In genomic region chr1:212214377-212214776, GRCh38 we compare ENCODE assay signal across 25 cellular contexts.
DNase-seq lines count a peak whose midpoint lies in the region; ATAC-seq and TF ChIP-seq lines count a peak whose summit lies in the region.
"Had no signal": no experiment of that assay in that cellular context is flagged by ENCODE, and none has a peak within 500 bp of the region (broad histone marks: within the 10 kb centered on the region; RNA-seq: fewer than 3 reads in every experiment).

No MANE protein-coding gene starts in this region.

- no peak overlapping the region for H4K8ac ChIP-seq in neuronal stem cell (ENCODE audit: low read depth, low read length)

- H3K4me3 Mint-ChIP-seq in Caco-2 (ENCODE audit: unreplicated experiment) (peak overlapping the region; percentile 2), GM23338 (no peak overlapping the region), endodermal cell (peak overlapping the region; percentile 1)
- H3K4me3 Mint-ChIP-seq: CD4-positive, alpha-beta T cell had no signal

- H3K4me2 ChIP-seq in GM23338 (no peak overlapping the region), neuronal stem cell (ENCODE audit: insufficient read depth, low read length, poor library complexity, severe bottlenecking) (no peak overlapping the region)
- H3K4me2 ChIP-seq: BLaER1 treated with 17β-estradiol and CSF1 and Interleukin-3, amounts not matched to agents 10 nM and 100 nM had no signal

- H2BK5ac ChIP-seq in neuronal stem cell (ENCODE audit: low read length) = no peak overlapping the region

- TF ChIP-seq CTCF in Caco-2 (IDR thresholded peaks at IDR 0.05; ENCODE audit: insufficient read depth in 1 of 2, low read depth in 1 of 2, low read length in 1 of 2, severe bottlenecking in 1 of 2, unreplicated experiment in 1 of 2) (no peak), GM23338 (conservative IDR thresholded peaks at IDR 0.05; ENCODE audit: low read depth in 2 of 2) (no peak), endodermal cell (conservative IDR thresholded peaks at IDR 0.05) (no peak)

- no peaks in the 10 kb centered on the region for H3K36me3 ChIP-seq in Caco-2 (ENCODE audit: control insufficient read depth, insufficient read depth, low read length)
- no peaks in the 10 kb centered on the region for H3K36me3 ChIP-seq in GM23338 (ENCODE audit: insufficient read depth)
- no peaks in the 10 kb centered on the region for H3K36me3 ChIP-seq in endodermal cell (ENCODE audit: control insufficient read depth, insufficient read depth, low read length)
- no peaks in the 10 kb centered on the region for H3K36me3 ChIP-seq in mucosa of rectum (ENCODE audit: control insufficient read depth in 2 of 2, insufficient read depth in 2 of 2, low read length in 2 of 2)
- H3K36me3 ChIP-seq in neuronal stem cell (replicated peaks in 1 of 2; ENCODE audit: control insufficient read depth in 2 of 2, insufficient read depth in 2 of 2, low read length in 2 of 2) = no peaks in the 10 kb centered on the region
- H3K36me3 ChIP-seq: BLaER1 treated with 17β-estradiol and CSF1 and Interleukin-3, amounts not matched to agents 10 nM and 100 nM had no signal

- no peak overlapping the region for H3K23ac ChIP-seq in neuronal stem cell (ENCODE audit: low read depth, low read length, poor library complexity)

- H3K9me3 Mint-ChIP-seq in Caco-2 (ENCODE audit: unreplicated experiment) (no peaks in the 10 kb centered on the region), GM23338 (no peaks in the 10 kb centered on the region), endodermal cell (peaks cover 2% of the 10 kb centered on the region)
- H3K9me3 Mint-ChIP-seq: CD4-positive, alpha-beta T cell had no signal

- H2AK5ac ChIP-seq in neuronal stem cell (ENCODE audit: low read depth, low read length) = no peak overlapping the region

- H3K27ac ChIP-seq in GM23338 (ENCODE audit: low read depth) = no peak overlapping the region
- no peak overlapping the region for H3K27ac ChIP-seq in endodermal cell (ENCODE audit: low read depth, low read length)
- peak overlapping the region; percentile 20 to 38 for H3K27ac ChIP-seq in mucosa of rectum (ENCODE audit: low read depth in 2 of 2, low read length in 2 of 2)
- no peak overlapping the region for H3K27ac ChIP-seq in neuronal stem cell (replicated peaks; ENCODE audit: low read length)
- H3K27ac ChIP-seq: SK-N-MC had no signal

- no peaks in the 10 kb centered on the region for H4K20me1 ChIP-seq in GM23338 (replicated peaks; ENCODE audit: insufficient read depth)
- H4K20me1 ChIP-seq: BLaER1 treated with 17β-estradiol and CSF1 and Interleukin-3, amounts not matched to agents 10 nM and 100 nM had no signal

- no peak overlapping the region for H2BK12ac ChIP-seq in neuronal stem cell (ENCODE audit: low read length)

- POLR2A ChIA-PET in Caco-2 (lab: Charles Lee) = no interaction called here

- BruUV-seq in Caco-2 (replicated peaks; lab: Mats Ljungman, UMichigan) = no TSS peak

- H3K4me3 ChIP-seq in Caco-2 (ENCODE audit: low read depth, low read length) = no peak overlapping the region
- no peak overlapping the region for H3K4me3 ChIP-seq in GM23338
- peak overlapping the region; percentile 20 for H3K4me3 ChIP-seq in endodermal cell (ENCODE audit: low read length)
- H3K4me3 ChIP-seq in mucosa of rectum (ENCODE audit: low read length in 2 of 2) = no peak overlapping the region
- H3K4me3 ChIP-seq in neuronal stem cell (ENCODE audit: low read length in 2 of 2) = no peak overlapping the region
- H3K4me3 ChIP-seq: BLaER1 treated with 17β-estradiol and CSF1 and Interleukin-3, amounts not matched to agents 10 nM and 100 nM; GM12878; SK-N-MC had no signal

- H3K9me2 ChIP-seq in GM23338 (ENCODE audit: insufficient read depth) = no peaks in the 10 kb centered on the region

- H3K27ac Mint-ChIP-seq in Caco-2 (ENCODE audit: unreplicated experiment) (peak overlapping the region; percentile 62), GM23338 (no peak overlapping the region), endodermal cell (peak overlapping the region; percentile 53)
- H3K27ac Mint-ChIP-seq: CD4-positive, alpha-beta T cell had no signal

- H4K91ac ChIP-seq in neuronal stem cell (ENCODE audit: low read depth, low read length, poor library complexity) = no peak overlapping the region

- DNase-seq in Caco-2 = peak; percentile 14 to 56
- no peak for DNase-seq in GM23338 (ENCODE audit: low spot score)
- peak; percentile 57 for DNase-seq in endodermal cell
- no peak for DNase-seq in posterior cingulate gyrus
- DNase-seq in neuronal stem cell (ENCODE audit: low spot score) = no peak
- no peak for DNase-seq in stimulated activated CD4-positive, alpha-beta T cell treated with anti-CD3 and anti-CD28 coated beads, Interleukin-4, amount 100 ng/mL, for 1 hour
- DNase-seq: AML-193; CD4-positive, alpha-beta T cell; DMS53; EL; GDM1; KBM-7; MV-4-11; NCI-H1105; NCI-H1436 treated with DMSO at 0.1 percent for 48 hours; NCI-H187 treated with DMSO at 0.1 percent for 48 hours; NCI-H446; NCI-H524 treated with DMSO at 0.1 percent for 48 hours; NCI-H774; SIG-M5 had no signal

- H2BK120ac ChIP-seq in neuronal stem cell (ENCODE audit: low read depth, low read length) = no peak overlapping the region

- H3K27me3 ChIP-seq in Caco-2 (replicated peaks; ENCODE audit: control insufficient read depth, insufficient read depth, low read length) = no peaks in the 10 kb centered on the region
- H3K27me3 ChIP-seq in GM23338 (ENCODE audit: insufficient read depth) = no peaks in the 10 kb centered on the region
- H3K27me3 ChIP-seq in endodermal cell (ENCODE audit: control insufficient read depth, insufficient read depth, low read length, poor library complexity, severe bottlenecking) = no peaks in the 10 kb centered on the region
- H3K27me3 ChIP-seq in mucosa of rectum (ENCODE audit: control insufficient read depth in 2 of 2, insufficient read depth in 2 of 2, low read length in 2 of 2) = no peaks in the 10 kb centered on the region
- H3K27me3 ChIP-seq in neuronal stem cell (ENCODE audit: control insufficient read depth in 3 of 3, insufficient read depth in 3 of 3, low read depth in 1 of 3, low read length in 3 of 3) = no peaks in the 10 kb centered on the region
- H3K27me3 ChIP-seq: BLaER1 treated with 17β-estradiol and CSF1 and Interleukin-3, amounts not matched to agents 10 nM and 100 nM had no signal

- H3K36me3 Mint-ChIP-seq in Caco-2 (ENCODE audit: insufficient read depth, unreplicated experiment) = peaks cover 10% of the 10 kb centered on the region
- no peaks in the 10 kb centered on the region for H3K36me3 Mint-ChIP-seq in GM23338 (ENCODE audit: low read depth)
- no peaks in the 10 kb centered on the region for H3K36me3 Mint-ChIP-seq in endodermal cell (ENCODE audit: low read depth)

- H3K4me1 ChIP-seq in Caco-2 (peaks cover 63% of the 10 kb centered on the region), GM23338 (ENCODE audit: insufficient read depth) (no peaks in the 10 kb centered on the region), endodermal cell (ENCODE audit: control insufficient read depth, insufficient read depth, low read length) (peaks cover 24% of the 10 kb centered on the region), mucosa of rectum (ENCODE audit: control insufficient read depth in 2 of 2, insufficient read depth in 2 of 2, low read length in 2 of 2) (peaks cover 2 to 21% of the 10 kb centered on the region in 2 donors), neuronal stem cell (ENCODE audit: control insufficient read depth in 2 of 2, insufficient read depth in 1 of 2, low read depth in 1 of 2, low read length in 2 of 2) (peaks cover 4 to 10% of the 10 kb centered on the region in 2 donors)

- H2AFZ ChIP-seq in GM23338 (peak overlapping the region; percentile 66; the same call in 1 of the 2 replicates), neuronal stem cell (ENCODE audit: low read length) (no peak overlapping the region)

- H3K9ac ChIP-seq in endodermal cell (ENCODE audit: extremely low read depth, low read length, poor library complexity, severe bottlenecking) (no peak overlapping the region), mucosa of rectum (ENCODE audit: low read depth in 1 of 2, low read length in 2 of 2) (no peak overlapping the region), neuronal stem cell (ENCODE audit: low read depth, low read length, poor library complexity) (no peak overlapping the region)
- H3K9ac ChIP-seq: BLaER1 treated with 17β-estradiol and CSF1 and Interleukin-3, amounts not matched to agents 10 nM and 100 nM had no signal

- ATAC-seq in GM23338 = no peak
- ATAC-seq in GM18511 (IDR thresholded peaks at IDR 0.05; ENCODE audit: unreplicated experiment) = no peak
- ATAC-seq: GM12878 had no signal

- intact Hi-C loops in Caco-2 (cut with micrococcal nuclease; ENCODE audit: unreplicated experiment) = no loop called here
- intact Hi-C loops in posterior cingulate gyrus (cut with DNase I) = no loop called here

- H2BK15ac ChIP-seq in neuronal stem cell (ENCODE audit: low read length) = no peak overlapping the region

- H3K27me3 Mint-ChIP-seq in Caco-2 (ENCODE audit: insufficient read depth, unreplicated experiment) (no peaks in the 10 kb centered on the region), GM23338 (ENCODE audit: insufficient read depth, low read depth, poor library complexity) (no peaks in the 10 kb centered on the region), endodermal cell (ENCODE audit: insufficient read depth) (no peaks in the 10 kb centered on the region)
- H3K27me3 Mint-ChIP-seq: CD4-positive, alpha-beta T cell had no signal

- no peaks in the 10 kb centered on the region for H3K79me1 ChIP-seq in neuronal stem cell (ENCODE audit: low read depth, low read length)

- no peak overlapping the region for H3K4ac ChIP-seq in neuronal stem cell (ENCODE audit: low read length)

- CTCF ChIA-PET in Caco-2 (lab: Charles Lee) = no interaction called here

- H3K18ac ChIP-seq in neuronal stem cell (ENCODE audit: low read length) = no peak overlapping the region

- H3K14ac ChIP-seq in neuronal stem cell (ENCODE audit: low read length) = no peak overlapping the region

- 0% methylated on average over 1 of the region's 1 CpG for WGBS in endodermal cell (ENCODE audit: insufficient coverage in 1 of 2, insufficient read length in 1 of 2), 2 experiments
- no CpG with 5 or more reads among the region's 1 CpG for WGBS in neuronal stem cell (ENCODE audit: extremely low coverage in 2 of 2, insufficient read length in 2 of 2, insufficient replicate concordance in 1 of 2), 2 donors

- H3K4me1 Mint-ChIP-seq in Caco-2 (ENCODE audit: low read depth, unreplicated experiment) (peaks cover 44% of the 10 kb centered on the region), GM23338 (peaks cover 19% of the 10 kb centered on the region), endodermal cell (peaks cover 43% of the 10 kb centered on the region)

- H3K9me3 ChIP-seq in Caco-2 = no peaks in the 10 kb centered on the region; the same call in 1 of the 2 replicates
- H3K9me3 ChIP-seq in endodermal cell (ENCODE audit: control insufficient read depth, low read length) = no peaks in the 10 kb centered on the region
- no peaks in the 10 kb centered on the region for H3K9me3 ChIP-seq in mucosa of rectum (ENCODE audit: control insufficient read depth in 2 of 2, low read length in 2 of 2)
- no peaks in the 10 kb centered on the region for H3K9me3 ChIP-seq in neuronal stem cell (replicated peaks in 1 of 2; ENCODE audit: control insufficient read depth in 2 of 2, insufficient read depth in 1 of 2, low read depth in 1 of 2, low read length in 2 of 2)

- H3K79me2 ChIP-seq in GM23338 (replicated peaks; ENCODE audit: insufficient read depth) = no peaks in the 10 kb centered on the region

- H3F3A ChIP-seq in GM23338 (replicated peaks; ENCODE audit: low read depth) = no peaks in the 10 kb centered on the region

Comparison
In these comparisons a context has a peak if more than half of its experiments do, and no peak if none do; other contexts are left out.
1. DNase-seq: peak in Caco-2 (2 of 2) and endodermal cell (single experiment); none in GM23338 (single experiment), posterior cingulate gyrus (0 of 10), neuronal stem cell (single experiment) and stimulated activated CD4-positive, alpha-beta T cell treated with anti-CD3 and anti-CD28 coated beads, Interleukin-4, amount 100 ng/mL, for 1 hour (single experiment).
2. H3K27ac ChIP-seq: peak in mucosa of rectum (2 of 2); none in GM23338 (single experiment), endodermal cell (single experiment) and neuronal stem cell (single experiment).